Comparison of ENCODE assay signal across 32 cellular contexts in genomic region chr5:1919750-1920149, GRCh38. TPM values are rescaled to one million over a fixed set of nuclear protein-coding genes. Genes with fewer than 3 reads are reported as not detected.
"Had no signal": no experiment of that assay in that cellular context is flagged by ENCODE, and none has a peak within 500 bp of the region (broad histone marks: within the 10 kb centered on the region; RNA-seq: fewer than 3 reads in every experiment).

No MANE protein-coding gene starts in this region.

- H3K4me1 ChIP-seq: ascending aorta, breast epithelium, esophagus muscularis mucosa, foreskin keratinocyte, gastrocnemius medialis, heart right ventricle had no signal

- ATAC-seq: activated CD4-positive, alpha-beta T cell treated with anti-CD3 and anti-CD28 coated beads for 36 hours; activated CD8-positive, alpha-beta memory T cell treated with anti-CD3 and anti-CD28 coated beads, Interleukin-2, amount 10 ng/mL, durations not matched to agents 7 days and 5 days; activated CD8-positive, alpha-beta T cell treated with anti-CD3 and anti-CD28 coated beads, Interleukin-2, amount 10 ng/mL, durations not matched to agents 7 days and 5 days; activated naive CD8-positive, alpha-beta T cell treated with anti-CD3 and anti-CD28 coated beads, Interleukin-2, amount 50 U/mL, for 24 hours; effector memory CD8-positive, alpha-beta T cell; foreskin keratinocyte; gastrocnemius medialis; heart right ventricle; T-helper 17 cell had no signal

- DNase-seq: activated CD4-positive, alpha-beta memory T cell treated with anti-CD3 and anti-CD28 coated beads for 36 hours; activated CD4-positive, alpha-beta T cell treated with anti-CD3 and anti-CD28 coated beads for 36 hours; activated CD4-positive, alpha-beta T cell treated with anti-CD3 and anti-CD28 coated beads, Interleukin-2, amount 10 ng/mL, durations not matched to agents 24 days and 14 days; activated CD4-positive, CD25-positive, alpha-beta regulatory T cell; activated CD4-positive, CD25-positive, alpha-beta regulatory T cell treated with anti-CD3 and anti-CD28 coated beads, Interleukin-2, amount 50 U/mL, for 72 hours; activated CD8-positive, alpha-beta memory T cell treated with anti-CD3 and anti-CD28 coated beads, Interleukin-2, amount 10 ng/mL, durations not matched to agents 7 days and 5 days; activated CD8-positive, alpha-beta memory T cell treated with anti-CD3 and anti-CD28 coated beads, Interleukin-2, amount 50 U/mL, for 4 hours; activated CD8-positive, alpha-beta T cell treated with anti-CD3 and anti-CD28 coated beads, Interleukin-2, amount 10 ng/mL, durations not matched to agents 7 days and 5 days; activated effector memory CD4-positive, alpha-beta T cell treated with anti-CD3 and anti-CD28 coated beads, Interleukin-2, amount 50 U/mL, for 16 hours; activated naive CD4-positive, alpha-beta T cell treated with anti-CD3 and anti-CD28 coated beads for 36 hours; activated naive CD8-positive, alpha-beta T cell treated with anti-CD3 and anti-CD28 coated beads for 36 hours; activated naive CD8-positive, alpha-beta T cell treated with anti-CD3 and anti-CD28 coated beads, Interleukin-2, amount 50 U/mL, for 24 hours; activated T-cell treated with anti-CD3 and anti-CD28 coated beads, Interleukin-2, amount 50 U/mL, for 1 hour; activated T-cell treated with anti-CD3 and anti-CD28 coated beads, Interleukin-2, amount 50 U/mL, for 48 hours; cortex of kidney; dermis blood vessel endothelial cell; effector CD4-positive, alpha-beta T cell; effector memory CD8-positive, alpha-beta T cell; erythroblast; foreskin keratinocyte; gastrocnemius medialis; glutamatergic neuron; heart right ventricle; T-helper 1 cell; T-helper 17 cell had no signal

- H3K27ac ChIP-seq: ascending aorta, breast epithelium, cardiac muscle cell, esophagus muscularis mucosa, foreskin keratinocyte, gastrocnemius medialis, heart right ventricle had no signal

- H3K27me3 ChIP-seq: ascending aorta, breast epithelium, cardiac muscle cell, foreskin keratinocyte had no signal

- H3K4me3 ChIP-seq: ascending aorta, breast epithelium, cardiac muscle cell, esophagus muscularis mucosa, gastrocnemius medialis, heart right ventricle had no signal

- H3K9me3 ChIP-seq: ascending aorta, gastrocnemius medialis had no signal

- H3K36me3 ChIP-seq: ascending aorta, breast epithelium, cardiac muscle cell, esophagus muscularis mucosa, gastrocnemius medialis, heart right ventricle had no signal

RNA-seq across cellular contexts. Expression of gene IRX4, which starts 37.0 kb away (rescaled TPM):
- total RNA-seq: activated CD4-positive, alpha-beta memory T cell treated with anti-CD3 and anti-CD28 coated beads for 36 hours; activated CD4-positive, alpha-beta T cell treated with anti-CD3 and anti-CD28 coated beads for 36 hours; activated CD4-positive, alpha-beta T cell treated with anti-CD3 and anti-CD28 coated beads, Interleukin-2, amount 10 ng/mL, durations not matched to agents 24 days and 14 days; activated CD8-positive, alpha-beta memory T cell treated with anti-CD3 and anti-CD28 coated beads for 36 hours; activated CD8-positive, alpha-beta memory T cell treated with anti-CD3 and anti-CD28 coated beads, Interleukin-2, amount 10 ng/mL, durations not matched to agents 7 days and 5 days; activated CD8-positive, alpha-beta T cell treated with anti-CD3 and anti-CD28 coated beads, Interleukin-2, amount 10 ng/mL, durations not matched to agents 7 days and 5 days; activated naive CD4-positive, alpha-beta T cell treated with anti-CD3 and anti-CD28 coated beads for 36 hours; activated naive CD8-positive, alpha-beta T cell treated with anti-CD3 and anti-CD28 coated beads for 36 hours; activated T-helper 1 cell treated with anti-CD3 and anti-CD28 coated beads, Interleukin-12 subunit alpha, Interleukin-12 subunit beta, Interleukin-2, Interleukin-4 antibody, amounts not matched to agents 30 ng/mL and 10 ng/mL and 1 ng/mL, durations not matched to agents 14 hours and 24 hours and 36 hours; activated T-helper 2 cell treated with anti-CD3 and anti-CD28 coated beads, Interferon-gamma antibody, Interleukin-2, Interleukin-4, amounts not matched to agents 10 μg/mL and 5 μg/mL and 100 μg/mL, durations not matched to agents 14 hours and 24 hours and 36 hours; ascending aorta; dermis blood vessel endothelial cell; esophagus muscularis mucosa; T-helper 17 cell had no signal
